Comparison of ENCODE assay signal across 8 cellular contexts in the genomic region with DNA sequence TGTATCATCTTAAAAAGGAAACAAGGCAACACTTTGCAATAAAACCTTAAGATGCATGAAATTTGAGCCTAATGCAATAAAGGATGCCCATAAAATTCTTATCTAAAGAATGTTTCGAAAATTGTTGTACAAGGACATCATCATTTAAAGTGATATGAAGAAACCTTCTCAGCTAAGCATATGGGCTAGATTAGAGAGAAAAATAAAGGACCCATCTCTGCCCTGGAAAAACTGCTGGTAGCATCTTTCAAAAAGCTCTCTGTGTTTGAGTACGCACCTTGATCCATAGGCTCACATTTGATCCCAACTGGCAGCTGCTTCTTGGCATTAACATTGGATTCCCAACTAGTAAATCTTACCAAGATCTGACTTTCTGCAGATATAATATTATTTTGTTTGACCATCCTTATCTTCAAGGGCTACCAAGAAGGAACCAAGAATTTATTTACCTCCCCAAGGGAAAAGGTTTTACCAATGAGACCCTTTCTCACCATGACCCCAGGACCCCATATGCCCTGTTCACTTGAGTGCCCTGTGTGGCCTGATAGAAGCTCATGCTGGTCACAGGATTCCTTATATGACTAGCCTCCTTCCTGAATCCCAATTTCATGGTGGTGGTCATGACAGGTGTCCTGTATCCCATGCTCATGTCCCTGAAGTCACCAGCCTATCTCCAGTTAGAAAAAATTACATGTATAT. TPM values are rescaled to one million over a fixed set of nuclear protein-coding genes. Genes with fewer than 3 reads are reported as not detected.
DNase-seq lines count a peak whose midpoint lies in the region; ATAC-seq and TF ChIP-seq lines count a peak whose summit lies in the region.
"Not testable (repeated sequence)": the region's sequence is repeated elsewhere in the genome, so short reads cannot be mapped to it uniquely, and the experiment has no call there.

No MANE protein-coding gene starts in this region.

- not testable (repeated sequence) for H3K27me3 ChIP-seq in SJCRH30; brain microvascular endothelial cell (replicated peaks); lung (ENCODE audit: control insufficient read depth, insufficient read depth); trophoblast cell (ENCODE audit: insufficient read depth, low read length)

- H2AK5ac ChIP-seq in trophoblast cell (ENCODE audit: low read length): not testable (repeated sequence)

- not testable (repeated sequence) for H3K9me3 ChIP-seq in SJCRH30 (replicated peaks); lung (ENCODE audit: control insufficient read depth in 2 of 2, insufficient read depth in 1 of 2, low read length in 1 of 2); trophoblast cell (ENCODE audit: insufficient read depth, low read depth, low read length)

- H2AFZ ChIP-seq in trophoblast cell (ENCODE audit: insufficient read depth, low read length, poor library complexity): not testable (repeated sequence)

- not testable (repeated sequence) for H3K14ac ChIP-seq in trophoblast cell (ENCODE audit: low read length)

- peak overlapping the region; percentile 77; the same call in 1 of the 2 replicates for H3K27ac ChIP-seq in C4-2B
- peak overlapping the region; percentile 54 for H3K27ac ChIP-seq in SJCRH30
- not testable (repeated sequence) for H3K27ac ChIP-seq in brain microvascular endothelial cell; lung (ENCODE audit: low read depth in 1 of 2, low read length in 1 of 2); trophoblast cell (ENCODE audit: low read depth, low read length)

- not testable (repeated sequence) for ATAC-seq in lung (ENCODE audit: insufficient read depth, low FRiP score)

- not testable (repeated sequence) for H4K8ac ChIP-seq in trophoblast cell (ENCODE audit: low read depth, low read length)

- peak; percentile 11 for DNase-seq in HFFc6
- DNase-seq in SJCRH30: peak; percentile 81 to 96
- DNase-seq in brain microvascular endothelial cell: peak; percentile 1
- DNase-seq in epidermal melanocyte (ENCODE audit: insufficient read length, low spot score): peak; percentile 13
- peak; percentile 29 for DNase-seq in lung (ENCODE audit: low spot score)
- DNase-seq in trophoblast cell: peak; percentile 83
- DNase-seq in ureter (ENCODE audit: low spot score): peak; percentile 39

- H2BK5ac ChIP-seq in trophoblast cell (ENCODE audit: low read depth, low read length, poor library complexity): not testable (repeated sequence)

- H3K79me1 ChIP-seq in trophoblast cell (ENCODE audit: low read length): not testable (repeated sequence)

- in situ Hi-C loops in brain microvascular endothelial cell (cut with HindIII; ENCODE audit: low pct_ligation_motif_present, low sequenced_read_pairs): not testable (repeated sequence)

- not testable (repeated sequence) for H3K9ac ChIP-seq in trophoblast cell (ENCODE audit: low read length)

- H3K4me3 ChIP-seq in SJCRH30; brain microvascular endothelial cell (ENCODE audit: low read depth, low read length); lung; trophoblast cell (ENCODE audit: low read depth, low read length): not testable (repeated sequence)

- not testable (repeated sequence) for H3K36me3 Mint-ChIP-seq in HFFc6 (ENCODE audit: low read depth)

- H3K4me1 Mint-ChIP-seq in HFFc6 (ENCODE audit: low read depth): not testable (repeated sequence)

- H2BK120ac ChIP-seq in trophoblast cell (ENCODE audit: insufficient read depth, low read length, poor library complexity): not testable (repeated sequence)

- H3K4me3 Mint-ChIP-seq in HFFc6: not testable (repeated sequence)

- H3K23ac ChIP-seq in trophoblast cell (ENCODE audit: low read length): not testable (repeated sequence)

- H4K12ac ChIP-seq in trophoblast cell (ENCODE audit: low read depth, low read length): not testable (repeated sequence)

- H4K91ac ChIP-seq in trophoblast cell (ENCODE audit: low read depth, low read length): not testable (repeated sequence)

- not testable (repeated sequence) for H3K4ac ChIP-seq in trophoblast cell (ENCODE audit: low read depth, low read length)

- H3K4me1 ChIP-seq in SJCRH30: peaks cover 12% of the 10 kb centered on the region
- H3K4me1 ChIP-seq in lung (ENCODE audit: control insufficient read depth in 2 of 2, insufficient read depth in 2 of 2, low read length in 2 of 2); trophoblast cell (ENCODE audit: control insufficient read depth in 1 of 2, insufficient read depth in 2 of 2, low read length in 2 of 2): not testable (repeated sequence)

- 95 to 98% methylated on average over 1 of the region's 2 CpGs for WGBS in lung, 2 donors
- WGBS in trophoblast cell (ENCODE audit: extremely low coverage, insufficient coverage, insufficient read length): no CpG with 5 or more reads among the region's 2 CpGs

- not testable (repeated sequence) for H3K18ac ChIP-seq in trophoblast cell (ENCODE audit: low read length)

- not testable (repeated sequence) for H3K79me2 ChIP-seq in trophoblast cell (ENCODE audit: control insufficient read depth, insufficient read depth, low read length, poor library complexity)

- H3K9me3 Mint-ChIP-seq in HFFc6: not testable (repeated sequence)

- H3K36me3 ChIP-seq in SJCRH30: peaks cover 19% of the 10 kb centered on the region
- peaks cover 17% of the 10 kb centered on the region for H3K36me3 ChIP-seq in brain microvascular endothelial cell (replicated peaks)
- peaks cover 10 to 12% of the 10 kb centered on the region in 2 donors for H3K36me3 ChIP-seq in lung (ENCODE audit: control insufficient read depth in 2 of 2, insufficient read depth in 2 of 2, low read length in 2 of 2)
- peaks cover 12 to 18% of the 10 kb centered on the region in 2 experiments for H3K36me3 ChIP-seq in trophoblast cell (ENCODE audit: control insufficient read depth in 1 of 2, insufficient read depth in 2 of 2, low read length in 2 of 2)

- H3K27me3 Mint-ChIP-seq in HFFc6 (ENCODE audit: insufficient read depth): not testable (repeated sequence)

- not testable (repeated sequence) for H3K4me2 ChIP-seq in trophoblast cell (ENCODE audit: low read length)

- not testable (repeated sequence) for TF ChIP-seq CTCF in C4-2B (conservative IDR thresholded peaks at IDR 0.05); HFFc6 (IDR thresholded peaks at IDR 0.05); brain microvascular endothelial cell (IDR thresholded peaks at IDR 0.05; ENCODE audit: low read depth, low read length, missing control alignments); lung (IDR thresholded peaks at IDR 0.05; ENCODE audit: control extremely low read depth, extremely low read depth)

- not testable (repeated sequence) for H3K27ac Mint-ChIP-seq in HFFc6

- H2BK12ac ChIP-seq in trophoblast cell (ENCODE audit: low read length): not testable (repeated sequence)

RNA-seq across cellular contexts. Expression of gene NBPF1, which starts 8.7 kb away (rescaled TPM):
- 10 to 100 TPM; 37.0 to 43.3 (median 39.0) TPM for total RNA-seq in HFFc6 (2021; fragmentation: NEBNext Ultra II Directional; extraction: Animal tissue kit (Norgen Biotek cat#: 25700))
- 63.4 and 65.6 TPM in 2 replicates for total RNA-seq in SJCRH30 (2014; rRNA removed; shearing (Covaris generic))
- total RNA-seq in lung (10 to 100 TPM; 54.1 to 83.8 TPM), ureter (61.9 TPM)
- 1 to 10 TPM; 4.3 to 5.7 TPM for polyA plus RNA-seq in lung
- polyA plus RNA-seq in trophoblast cell (2013): 10.5 and 10.8 TPM in 2 replicates

Comparison
In these comparisons a context has a peak if more than half of its experiments do, and no peak if none do; other contexts are left out.
1. DNase-seq: peak in every context shown above with its lines; median percentile 88 in SJCRH30; 83 in trophoblast cell; 39 in ureter; 29 in lung; 13 in epidermal melanocyte; 11 in HFFc6; 1 in brain microvascular endothelial cell.